1 cellular context compared by ENCODE assay signal in the genomic region with DNA sequence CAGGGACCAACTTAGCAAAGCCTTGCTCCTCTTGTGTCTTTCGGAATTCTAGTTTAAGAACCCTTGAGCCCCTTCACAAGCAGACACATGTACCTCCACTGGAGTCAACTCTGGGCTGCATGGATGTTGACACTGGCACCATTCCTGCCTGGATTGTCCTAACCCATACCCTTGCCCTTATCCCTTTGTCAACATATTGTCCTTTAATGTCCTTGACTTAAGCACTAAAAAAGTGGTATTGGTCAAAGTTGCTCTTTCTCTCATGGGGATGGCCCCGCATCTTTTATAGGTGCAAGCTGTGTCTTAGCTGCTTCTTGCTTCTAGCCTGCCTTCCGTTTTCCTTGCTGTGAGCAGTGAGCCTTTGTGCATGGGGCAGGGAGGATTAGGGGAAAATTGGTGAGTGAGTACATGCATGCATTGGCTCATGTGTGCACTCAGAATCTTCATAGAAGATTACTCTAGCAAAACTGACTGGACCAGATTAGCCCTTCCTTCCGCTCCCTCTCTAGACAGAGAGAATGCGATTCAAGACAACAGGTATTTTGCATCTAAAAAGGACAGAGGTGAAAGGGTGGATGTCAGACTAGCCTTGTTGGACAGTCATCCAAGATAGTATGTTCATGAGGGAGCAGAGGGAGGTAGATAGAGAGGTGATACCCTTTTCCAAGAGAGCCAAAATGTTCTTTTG.
TF ChIP-seq lines count a peak whose summit lies in the region.

No MANE protein-coding gene starts in this region.

TF ChIP-seq in WTC11, 78 proteins besides CTCF, POLR2A, EP300 and RAD21 (continued from another document):
- TF ChIP-seq, protein P1, sequence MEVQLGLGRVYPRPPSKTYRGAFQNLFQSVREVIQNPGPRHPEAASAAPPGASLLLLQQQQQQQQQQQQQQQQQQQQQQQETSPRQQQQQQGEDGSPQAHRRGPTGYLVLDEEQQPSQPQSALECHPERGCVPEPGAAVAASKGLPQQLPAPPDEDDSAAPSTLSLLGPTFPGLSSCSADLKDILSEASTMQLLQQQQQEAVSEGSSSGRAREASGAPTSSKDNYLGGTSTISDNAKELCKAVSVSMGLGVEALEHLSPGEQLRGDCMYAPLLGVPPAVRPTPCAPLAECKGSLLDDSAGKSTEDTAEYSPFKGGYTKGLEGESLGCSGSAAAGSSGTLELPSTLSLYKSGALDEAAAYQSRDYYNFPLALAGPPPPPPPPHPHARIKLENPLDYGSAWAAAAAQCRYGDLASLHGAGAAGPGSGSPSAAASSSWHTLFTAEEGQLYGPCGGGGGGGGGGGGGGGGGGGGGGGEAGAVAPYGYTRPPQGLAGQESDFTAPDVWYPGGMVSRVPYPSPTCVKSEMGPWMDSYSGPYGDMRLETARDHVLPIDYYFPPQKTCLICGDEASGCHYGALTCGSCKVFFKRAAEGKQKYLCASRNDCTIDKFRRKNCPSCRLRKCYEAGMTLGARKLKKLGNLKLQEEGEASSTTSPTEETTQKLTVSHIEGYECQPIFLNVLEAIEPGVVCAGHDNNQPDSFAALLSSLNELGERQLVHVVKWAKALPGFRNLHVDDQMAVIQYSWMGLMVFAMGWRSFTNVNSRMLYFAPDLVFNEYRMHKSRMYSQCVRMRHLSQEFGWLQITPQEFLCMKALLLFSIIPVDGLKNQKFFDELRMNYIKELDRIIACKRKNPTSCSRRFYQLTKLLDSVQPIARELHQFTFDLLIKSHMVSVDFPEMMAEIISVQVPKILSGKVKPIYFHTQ (CRISPR knock-in tag; IDR thresholded peaks at IDR 0.05), result no peak
- TF ChIP-seq CBFB (CRISPR knock-in tag; IDR thresholded peaks at IDR 0.05; ENCODE audit: low read depth), result no peak
- no peak for TF ChIP-seq ZNF232 (CRISPR knock-in tag; IDR thresholded peaks at IDR 0.05)
- TF ChIP-seq GABPB1 (CRISPR knock-in tag; IDR thresholded peaks at IDR 0.05), result 0 out of 2 replicates have a peak, but pooled peaks have one; percentile 17
